18 cellular contexts compared by ENCODE assay signal in genomic region chr4:165656399-165656798, GRCh38.
DNase-seq lines count a peak whose midpoint lies in the region; ATAC-seq, FAIRE-seq and TF ChIP-seq lines count a peak whose summit lies in the region.
"Had no signal": no experiment of that assay in that cellular context is flagged by ENCODE, and none has a peak within 500 bp of the region (broad histone marks: within the 10 kb centered on the region; RNA-seq: fewer than 3 reads in every experiment).

No MANE protein-coding gene starts in this region.

- POLR2A ChIA-PET in H1 (lab: Charles Lee; ENCODE audit: partially characterized antibody), result no interaction called here

- FAIRE-seq in H1 (lab: Jason Lieb, UNC), result no peak
- FAIRE-seq: A204.1, GM12891, HepG2 had no signal

- H4K8ac ChIP-seq in H9 (replicated peaks; ENCODE audit: insufficient read length, low read depth, low read length) (no peak overlapping the region), H1 (ENCODE audit: extremely low read depth, insufficient read depth, low read length) (no peak overlapping the region)

- peaks cover 2% of the 10 kb centered on the region; the same call in 1 of the 2 replicates for H3K4me1 ChIP-seq in H9 (ENCODE audit: insufficient read depth, low read length)
- H3K4me1 ChIP-seq in Loucy (ENCODE audit: insufficient read depth, low read length, poor library complexity, severe bottlenecking), result no peaks in the 10 kb centered on the region
- peaks cover 0 to 9% (median 1%) of the 10 kb centered on the region in 4 experiments; a peak in 2 of 7 replicates for H3K4me1 ChIP-seq in H1 (replicated peaks in 1 of 4; ENCODE audit: control insufficient read depth in 3 of 4, insufficient read depth in 4 of 4, low read length in 3 of 4)
- H3K4me1 ChIP-seq: BE2C had no signal

- no peak for ATAC-seq in activated T-cell treated with anti-CD3 and anti-CD28 coated beads, Interleukin-2, amount 50 U/mL, for 72 hours (replicated peaks in 1 of 2)
- ATAC-seq: HCT116, HepG2 had no signal

- H3K4me2 ChIP-seq in H9 (ENCODE audit: insufficient read depth, insufficient read length, low read length), result no peak overlapping the region
- no peak overlapping the region for H3K4me2 ChIP-seq in Loucy (ENCODE audit: low read depth, low read length, poor library complexity, severe bottlenecking)
- H3K4me2 ChIP-seq in H1 (ENCODE audit: insufficient read depth in 1 of 2, low read depth in 2 of 2, low read length in 2 of 2), result peak overlapping the region in 1 of 2 experiments; percentile 56; a peak in 2 of 4 replicates

- no peak for TF ChIP-seq POLR2A in H1 (IDR thresholded peaks at IDR 0.05; ENCODE audit: control extremely low read depth in 1 of 2, low read depth in 2 of 2, low read length in 2 of 2)

- no peak overlapping the region for H3K27ac ChIP-seq in H9 (ENCODE audit: insufficient read length, low read depth, low read length)
- H3K27ac ChIP-seq in H1 (ENCODE audit: low read depth, low read length), result no peak overlapping the region
- no peak overlapping the region for H3K27ac ChIP-seq in brain microvascular endothelial cell
- H3K27ac ChIP-seq: C4-2B had no signal

- DNase-seq in H9 (no peak), H1 (ENCODE audit: low read depth in 1 of 2, low spot score in 2 of 2) (no peak), neural crest cell (ENCODE audit: low read depth, low spot score) (no peak), brain microvascular endothelial cell (no peak), DMS 273 treated with DMSO at 0.1 percent for 48 hours (lab: John Stamatoyannopoulos, UW) (no peak), NCI-H1417 treated with DMSO at 0.1 percent for 48 hours (lab: John Stamatoyannopoulos, UW) (no peak)
- DNase-seq in activated T-cell treated with anti-CD3 and anti-CD28 coated beads, Interleukin-2, amount 50 U/mL, for 72 hours, result no peak
- DNase-seq: BE2C; CD4-positive, alpha-beta memory T cell; DMS153; DMS79 treated with DMSO at 0.1 percent for 48 hours; EL had no signal

- H3F3A ChIP-seq in Loucy (ENCODE audit: low read depth), result no peaks in the 10 kb centered on the region

- TF ChIP-seq CTCF in H9 (conservative IDR thresholded peaks at IDR 0.05) (no peak), Loucy (conservative IDR thresholded peaks at IDR 0.05; ENCODE audit: low read length) (no peak), H1 (IDR thresholded peaks at IDR 0.05; ENCODE audit: control extremely low read depth in 1 of 3, insufficient read depth in 1 of 3, low read depth in 1 of 3, low read length in 3 of 3) (no peak), neural crest cell (conservative IDR thresholded peaks at IDR 0.05) (no peak), brain microvascular endothelial cell (IDR thresholded peaks at IDR 0.05; ENCODE audit: low read depth, low read length, missing control alignments) (no peak)

- H3K23ac ChIP-seq in H9 (ENCODE audit: insufficient read length, low read depth, low read length) (no peak overlapping the region), H1 (ENCODE audit: insufficient read length) (no peak overlapping the region)

- no peaks in the 10 kb centered on the region for H4K20me1 ChIP-seq in H9 (ENCODE audit: control insufficient read depth, insufficient read depth, insufficient read length)
- H4K20me1 ChIP-seq in Loucy (ENCODE audit: insufficient read depth, low read length, poor library complexity, severe bottlenecking), result no peaks in the 10 kb centered on the region
- no peaks in the 10 kb centered on the region for H4K20me1 ChIP-seq in H1 (replicated peaks in 1 of 2; ENCODE audit: control insufficient read depth in 1 of 2, insufficient read depth in 2 of 2, low read length in 2 of 2)

- H2BK15ac ChIP-seq in H9 (ENCODE audit: low read depth, low read length), result no peak overlapping the region
- no peak overlapping the region for H2BK15ac ChIP-seq in H1 (ENCODE audit: low read length)

- H2AFZ ChIP-seq in H9 (ENCODE audit: low read length), result no peak overlapping the region
- H2AFZ ChIP-seq in Loucy (ENCODE audit: low read length), result peak overlapping the region; percentile 36; the same call in 1 of the 2 replicates
- H2AFZ ChIP-seq in H1 (ENCODE audit: low read length), result no peak overlapping the region

- no peaks in the 10 kb centered on the region for H3K9me3 ChIP-seq in H9 (ENCODE audit: control insufficient read depth, low read depth, low read length)
- H3K9me3 ChIP-seq in Loucy (ENCODE audit: insufficient read depth, low read depth, low read length), result no peaks in the 10 kb centered on the region
- no peaks in the 10 kb centered on the region for H3K9me3 ChIP-seq in H1 (ENCODE audit: insufficient read depth in 2 of 2, low read depth in 1 of 2, low read length in 1 of 2)
- H3K9me3 ChIP-seq: BE2C had no signal

- H3K56ac ChIP-seq in H9 (ENCODE audit: insufficient read length, low read depth, low read length) (no peak overlapping the region), H1 (replicated peaks; ENCODE audit: insufficient read length, low read depth, low read length) (no peak overlapping the region)

- H3K36me3 ChIP-seq in Loucy (ENCODE audit: insufficient read depth, low read length) (no peaks in the 10 kb centered on the region), H1 (ENCODE audit: control insufficient read depth in 2 of 4, insufficient read depth in 4 of 4, low read length in 3 of 4) (no peaks in the 10 kb centered on the region), brain microvascular endothelial cell (replicated peaks) (no peaks in the 10 kb centered on the region)
- H3K36me3 ChIP-seq: BE2C had no signal

- H3K23me2 ChIP-seq in H9 (ENCODE audit: insufficient read length, low read depth, low read length, poor library complexity, severe bottlenecking) (no peaks in the 10 kb centered on the region), H1 (ENCODE audit: low read depth, low read length) (no peaks in the 10 kb centered on the region)

- H3K27ac Mint-ChIP-seq in H9 (peak overlapping the region; percentile 31 to 66 (median 53); a peak in 6 of 7 replicates), neural crest cell (ENCODE audit: unreplicated experiment) (peak overlapping the region; percentile 24)
- no peak overlapping the region for H3K27ac Mint-ChIP-seq in activated T-cell treated with anti-CD3 and anti-CD28 coated beads, Interleukin-2, amount 50 U/mL, for 72 hours
- H3K27ac Mint-ChIP-seq: CD4-positive, alpha-beta memory T cell had no signal

- no CpG with 5 or more reads among the region's 1 CpG for WGBS in H9 (ENCODE audit: extremely low coverage, insufficient read length, low lambda C conversion rate)
- WGBS in H1 (ENCODE audit: extremely low coverage in 1 of 2, insufficient coverage in 1 of 2, insufficient read length in 1 of 2, insufficient replicate concordance in 2 of 2, low coverage in 1 of 2, low lambda C conversion rate in 2 of 2, missing lambda C conversion rate in 1 of 2), 2 experiments, result 45% methylated on average over 1 of the region's 1 CpG; no CpG with 5 or more reads in 1 of the 2 experiments

- in situ Hi-C loops in brain microvascular endothelial cell (cut with HindIII; ENCODE audit: low pct_ligation_motif_present, low sequenced_read_pairs), result no loop called here

- H4K5ac ChIP-seq in H9 (ENCODE audit: insufficient read length, low read depth, low read length), result no peak overlapping the region
- H4K5ac ChIP-seq in H1 (ENCODE audit: insufficient read length, low read depth, low read length), result no peak overlapping the region

- H2BK20ac ChIP-seq in H9 (ENCODE audit: low read depth, low read length, poor library complexity, severe bottlenecking) (no peak overlapping the region), H1 (ENCODE audit: low read length) (no peak overlapping the region)

- H3K4me1 Mint-ChIP-seq in H9 (peaks cover 30 to 36% of the 10 kb centered on the region in 2 experiments), neural crest cell (peaks cover 23% of the 10 kb centered on the region)
- H3K4me1 Mint-ChIP-seq in activated T-cell treated with anti-CD3 and anti-CD28 coated beads, Interleukin-2, amount 50 U/mL, for 72 hours (ENCODE audit: low read depth), result no peaks in the 10 kb centered on the region
- H3K4me1 Mint-ChIP-seq: CD4-positive, alpha-beta memory T cell had no signal

- H3K18ac ChIP-seq in H9 (ENCODE audit: insufficient read length, low read depth, low read length) (no peak overlapping the region), H1 (ENCODE audit: extremely low read depth, low read length) (no peak overlapping the region)

- TF ChIP-seq EP300 in H1 (IDR thresholded peaks at IDR 0.05; ENCODE audit: borderline replicate concordance in 1 of 2, low read depth in 2 of 2, low read length in 2 of 2), result no peak

- no peak overlapping the region for H3T11ph ChIP-seq in H9 (ENCODE audit: low read length)

- no peak for TF ChIP-seq RAD21 in H1 (IDR thresholded peaks at IDR 0.05 in 1 of 2, conservative IDR thresholded peaks at IDR 0.05 in 1 of 2; ENCODE audit: low read depth in 2 of 2, low read length in 2 of 2)

- H2BK5ac ChIP-seq in H9 (ENCODE audit: insufficient read length, low read length) (no peak overlapping the region), H1 (ENCODE audit: low read depth, low read length) (no peak overlapping the region; the same call in 1 of the 2 replicates)

- H3K4me3 ChIP-seq in Loucy (ENCODE audit: low read length, poor library complexity, severe bottlenecking) (no peak overlapping the region), H1 (ENCODE audit: extremely low read depth in 1 of 4, insufficient read depth in 2 of 4, low read depth in 3 of 4, low read length in 4 of 4) (peak overlapping the region in 1 of 4 experiments; percentile 29; a peak in 1 of 8 replicates), brain microvascular endothelial cell (ENCODE audit: low read depth, low read length) (no peak overlapping the region)

- H3K9me2 ChIP-seq in Loucy (replicated peaks; ENCODE audit: low read depth, low read length), result no peaks in the 10 kb centered on the region

- no peak overlapping the region for H3K14ac ChIP-seq in H9 (ENCODE audit: insufficient read depth, low read length)
- no peak overlapping the region for H3K14ac ChIP-seq in H1 (ENCODE audit: insufficient read length)

- H4K91ac ChIP-seq in H9 (ENCODE audit: insufficient read length, low read depth, low read length) (no peak overlapping the region), H1 (replicated peaks; ENCODE audit: insufficient read length, low read length) (peak overlapping the region; percentile 20)

- H3K79me2 ChIP-seq in H9 (ENCODE audit: insufficient read depth, low read length), result no peaks in the 10 kb centered on the region
- no peaks in the 10 kb centered on the region for H3K79me2 ChIP-seq in Loucy (ENCODE audit: insufficient read depth, low read length)
- no peaks in the 10 kb centered on the region for H3K79me2 ChIP-seq in H1 (ENCODE audit: control insufficient read depth in 1 of 2, insufficient read depth in 2 of 2, low read length in 2 of 2)

- no peak overlapping the region for H2BK12ac ChIP-seq in H9 (ENCODE audit: insufficient read length, low read depth, low read length)
- no peak overlapping the region for H2BK12ac ChIP-seq in H1 (ENCODE audit: low read depth, low read length)

- no peak overlapping the region for H2AK5ac ChIP-seq in H9 (ENCODE audit: insufficient read length, low read length)
- H2AK5ac ChIP-seq in H1 (ENCODE audit: low read depth, low read length), result no peak overlapping the region

- H3K27me3 Mint-ChIP-seq in H9 (ENCODE audit: low read depth) (peaks cover 2% of the 10 kb centered on the region), neural crest cell (ENCODE audit: low read depth) (no peaks in the 10 kb centered on the region)
- no peaks in the 10 kb centered on the region for H3K27me3 Mint-ChIP-seq in activated T-cell treated with anti-CD3 and anti-CD28 coated beads, Interleukin-2, amount 50 U/mL, for 72 hours (ENCODE audit: low read depth)
- H3K27me3 Mint-ChIP-seq: CD4-positive, alpha-beta memory T cell had no signal

- H3K79me1 ChIP-seq in H9 (ENCODE audit: insufficient read depth, low read depth, low read length, poor library complexity, severe bottlenecking) (no peaks in the 10 kb centered on the region), H1 (ENCODE audit: low read depth, low read length) (no peaks in the 10 kb centered on the region)

- H3K27me3 ChIP-seq in H9 (ENCODE audit: insufficient read depth, low read length) (no peaks in the 10 kb centered on the region), Loucy (ENCODE audit: insufficient read depth, low read length, poor library complexity, severe bottlenecking) (no peaks in the 10 kb centered on the region), H1 (replicated peaks in 1 of 4; ENCODE audit: control insufficient read depth in 3 of 4, extremely low read depth in 1 of 4, insufficient read depth in 3 of 4, low read length in 3 of 4) (no peaks in the 10 kb centered on the region), brain microvascular endothelial cell (replicated peaks) (no peaks in the 10 kb centered on the region)
- H3K27me3 ChIP-seq: BE2C had no signal

- H3K9me3 Mint-ChIP-seq in H9 (peaks cover 0 to 3% of the 10 kb centered on the region in 2 experiments; a peak in 2 of 5 replicates), neural crest cell (no peaks in the 10 kb centered on the region)
- H3K9me3 Mint-ChIP-seq in activated T-cell treated with anti-CD3 and anti-CD28 coated beads, Interleukin-2, amount 50 U/mL, for 72 hours, result peaks cover 1 to 2% of the 10 kb centered on the region in 2 donors

- H3K36me3 Mint-ChIP-seq in H9 (ENCODE audit: insufficient read depth in 1 of 3, low read depth in 3 of 3) (peaks cover 0 to 4% (median 0%) of the 10 kb centered on the region in 3 experiments; a peak in 2 of 7 replicates), neural crest cell (ENCODE audit: low read depth) (no peaks in the 10 kb centered on the region)
- H3K36me3 Mint-ChIP-seq in activated T-cell treated with anti-CD3 and anti-CD28 coated beads, Interleukin-2, amount 50 U/mL, for 72 hours (ENCODE audit: insufficient read depth in 2 of 2), result no peaks in the 10 kb centered on the region
- H3K36me3 Mint-ChIP-seq: CD4-positive, alpha-beta memory T cell had no signal

- H3K4me3 Mint-ChIP-seq in H9, result peak overlapping the region in 1 of 2 experiments; percentile 10; a peak in 1 of 5 replicates
- H3K4me3 Mint-ChIP-seq in neural crest cell, result no peak overlapping the region
- no peak overlapping the region for H3K4me3 Mint-ChIP-seq in activated T-cell treated with anti-CD3 and anti-CD28 coated beads, Interleukin-2, amount 50 U/mL, for 72 hours
- H3K4me3 Mint-ChIP-seq: CD4-positive, alpha-beta memory T cell had no signal

- H3K9ac ChIP-seq in H9 (ENCODE audit: extremely low read depth, insufficient read length, low read length) (no peak overlapping the region), Loucy (ENCODE audit: low read depth, low read length, poor library complexity, severe bottlenecking) (no peak overlapping the region), H1 (replicated peaks in 1 of 4; ENCODE audit: extremely low read depth in 1 of 4, low read depth in 3 of 4, low read length in 3 of 4) (no peak overlapping the region)

- CTCF ChIA-PET in H1 (lab: Charles Lee; ENCODE audit: partially characterized antibody), result no interaction called here

- H2BK120ac ChIP-seq in H9 (ENCODE audit: low read depth, low read length, poor library complexity, severe bottlenecking) (no peak overlapping the region), H1 (replicated peaks; ENCODE audit: low read depth, low read length) (no peak overlapping the region)

- H3K4ac ChIP-seq in H9 (ENCODE audit: low read depth, low read length), result no peak overlapping the region
- no peak overlapping the region for H3K4ac ChIP-seq in H1 (replicated peaks; ENCODE audit: insufficient read length, low read depth, low read length)
